ENCODE assay signal across 9 cellular contexts in genomic region chr15:63093486-63094205, GRCh38.
DNase-seq lines count a peak whose midpoint lies in the region; ATAC-seq lines count a peak whose summit lies in the region.
"Had no signal": no experiment of that assay in that cellular context is flagged by ENCODE, and none has a peak within 500 bp of the region (broad histone marks: within the 10 kb centered on the region; RNA-seq: fewer than 3 reads in every experiment).

No MANE protein-coding gene starts in this region.

- H3K4me3 Mint-ChIP-seq in memory B cell, result no peak overlapping the region
- H3K4me3 Mint-ChIP-seq: T-helper 1 cell treated with Interleukin-12 subunit alpha and Interleukin-12 subunit beta and Interleukin-4 antibody, amounts not matched to agents 30 μg/mL and 1 μg/mL, for 36 hours had no signal

- H3K27me3 Mint-ChIP-seq in memory B cell, result peaks cover 2% of the 10 kb centered on the region

- peaks cover 11% of the 10 kb centered on the region for H3K4me1 Mint-ChIP-seq in memory B cell

- ATAC-seq in HG03196 (IDR thresholded peaks at IDR 0.05; ENCODE audit: unreplicated experiment) (peak; percentile 73), memory B cell (ENCODE audit: low read depth) (peak; percentile 91), GM18868 (IDR thresholded peaks at IDR 0.05; ENCODE audit: unreplicated experiment) (no peak)

- H3K9me3 Mint-ChIP-seq in memory B cell, result no peaks in the 10 kb centered on the region
- H3K9me3 Mint-ChIP-seq: T-helper 1 cell treated with Interleukin-12 subunit alpha and Interleukin-12 subunit beta and Interleukin-4 antibody, amounts not matched to agents 30 μg/mL and 1 μg/mL, for 36 hours had no signal

- H3K27ac Mint-ChIP-seq in memory B cell, result no peak overlapping the region
- H3K27ac Mint-ChIP-seq: T-helper 1 cell treated with Interleukin-12 subunit alpha and Interleukin-12 subunit beta and Interleukin-4 antibody, amounts not matched to agents 30 μg/mL and 1 μg/mL, for 36 hours had no signal

- no peaks in the 10 kb centered on the region for H3K36me3 Mint-ChIP-seq in memory B cell

- DNase-seq in D341Med (ENCODE audit: low spot score), result peak; percentile 86
- peak; percentile 73 for DNase-seq in NCI-H82 treated with DMSO at 0.1 percent for 48 hours (lab: John Stamatoyannopoulos, UW; ENCODE audit: unreplicated experiment)
- peak; percentile 77 to 83 for DNase-seq in activated CD4-positive, alpha-beta T cell treated with anti-CD3 and anti-CD28 coated beads, Interleukin-2, amount 50 U/mL, for 48 hours
- DNase-seq in ecto neural progenitor cell (ENCODE audit: low spot score), result peak; percentile 81
- peak; percentile 52 to 56 for DNase-seq in memory B cell (ENCODE audit: low spot score in 2 of 2)
- DNase-seq in stimulated activated CD8-positive, alpha-beta memory T cell treated with anti-CD3 and anti-CD28 coated beads, Interleukin-15, amount 100 ng/mL, for 48 hours (ENCODE audit: low read depth in 2 of 2), result peak; percentile 30 to 50
